9 cellular contexts compared by ENCODE assay signal in the genomic region with DNA sequence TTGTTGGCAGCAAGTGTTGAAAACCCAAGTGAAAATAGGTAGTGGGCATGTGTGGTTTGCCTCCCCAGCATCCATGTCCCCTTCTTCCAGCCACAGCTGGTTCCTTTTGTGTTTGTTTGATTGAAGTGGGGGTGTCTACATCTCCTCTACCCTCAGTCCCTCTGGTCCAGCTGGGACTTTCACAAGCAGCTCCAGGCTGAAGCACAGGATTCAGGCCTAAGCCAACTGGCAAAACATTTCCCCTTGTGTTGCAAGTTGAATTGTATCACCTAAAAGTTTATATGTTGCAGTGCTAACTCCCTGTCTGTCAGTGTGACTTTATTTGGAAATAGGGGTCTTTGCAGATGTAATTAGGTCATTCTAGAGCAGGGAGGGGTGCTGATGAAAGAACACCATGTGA.
"Had no signal": no experiment of that assay in that cellular context is flagged by ENCODE, and none has a peak within 500 bp of the region (broad histone marks: within the 10 kb centered on the region; RNA-seq: fewer than 3 reads in every experiment).

No MANE protein-coding gene starts in this region.

- H3K4me1 ChIP-seq: HAP-1 had no signal

- H3K36me3 ChIP-seq: HAP-1 had no signal

- DNase-seq: GM23248, GOT3, H7, H9, HCEC 1CT, HFFc6 had no signal

- H3K4me3 ChIP-seq: GM23248, GM23338, HAP-1 had no signal

- H3K27ac ChIP-seq: GM23248 had no signal

- ATAC-seq: GM23338, HCT116 had no signal

- H3K4me2 ChIP-seq: GM23338 had no signal

- H2AFZ ChIP-seq: GM23248, GM23338 had no signal

- H3K9me3 ChIP-seq: HAP-1 had no signal

- H3K9ac ChIP-seq: GM23248 had no signal
